In the genomic region with DNA sequence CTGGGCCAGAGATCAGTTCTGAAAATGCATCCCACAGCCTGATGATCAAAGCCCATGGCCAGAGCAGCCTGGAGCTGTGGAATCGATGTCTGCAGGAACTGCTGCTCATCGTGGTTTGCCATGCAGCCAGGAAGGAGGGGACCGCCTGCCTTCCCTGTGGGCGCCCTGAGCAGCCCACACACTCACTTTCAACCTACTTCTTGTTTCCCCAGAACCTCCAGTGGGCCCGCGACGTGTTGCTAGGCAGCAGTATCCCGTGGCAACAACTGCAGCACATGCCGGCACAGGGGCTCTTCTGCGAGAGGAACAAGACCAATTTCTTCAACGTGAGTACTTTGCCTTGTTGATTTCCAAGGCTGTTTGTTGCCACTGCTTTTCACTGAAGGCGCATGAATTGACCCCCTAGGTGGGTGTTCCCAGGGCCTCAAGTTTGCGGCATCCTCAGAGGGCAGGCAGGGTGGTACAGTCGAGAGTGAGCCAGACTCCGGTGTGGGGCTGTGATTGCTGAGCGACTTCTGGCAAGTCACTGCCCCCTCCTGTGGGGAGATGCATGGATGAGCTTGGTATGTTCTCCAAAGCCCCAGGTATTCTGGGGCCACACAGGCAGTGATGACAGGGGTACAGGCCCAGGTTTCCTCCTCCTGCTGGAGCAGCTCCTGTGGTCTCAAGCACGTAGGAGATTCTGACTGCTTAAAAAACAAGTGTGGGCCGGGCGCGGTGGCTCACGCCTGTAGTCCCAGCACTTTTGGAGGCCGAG, we compare ENCODE assay signal across 9 cellular contexts. TPM values are rescaled to one million over a fixed set of nuclear protein-coding genes. Genes with fewer than 3 reads are reported as not detected.
DNase-seq lines count a peak whose midpoint lies in the region; ATAC-seq and TF ChIP-seq lines count a peak whose summit lies in the region.
"Had no signal": no experiment of that assay in that cellular context is flagged by ENCODE, and none has a peak within 500 bp of the region (broad histone marks: within the 10 kb centered on the region; RNA-seq: fewer than 3 reads in every experiment).

No MANE protein-coding gene starts in this region.

- H3K4me1 Mint-ChIP-seq in activated naive CD4-positive, alpha-beta T cell treated with anti-CD3 and anti-CD28 coated beads, Interleukin-2, amount 50 U/mL, for 24 hours = peaks cover 25% of the 10 kb centered on the region
- H3K4me1 Mint-ChIP-seq in naive B cell = peaks cover 9 to 21% (median 13%) of the 10 kb centered on the region in 3 donors

- TF ChIP-seq CTCF in mammary epithelial cell (conservative IDR thresholded peaks at IDR 0.05 in 1 of 2, IDR thresholded peaks at IDR 0.05 in 1 of 2; ENCODE audit: extremely low read depth in 1 of 2, insufficient read depth in 1 of 2, low read depth in 1 of 2, low read length in 2 of 2) (no peak), right lobe of liver (IDR thresholded peaks at IDR 0.05) (no peak)

- H3K9me3 ChIP-seq in mammary epithelial cell (replicated peaks; ENCODE audit: insufficient read depth, low read length) (no peaks in the 10 kb centered on the region), right lobe of liver (no peaks in the 10 kb centered on the region)
- H3K9me3 ChIP-seq: body of pancreas had no signal

- no peaks in the 10 kb centered on the region for H3K27me3 Mint-ChIP-seq in activated naive CD4-positive, alpha-beta T cell treated with anti-CD3 and anti-CD28 coated beads, Interleukin-2, amount 50 U/mL, for 24 hours
- no peaks in the 10 kb centered on the region for H3K27me3 Mint-ChIP-seq in naive B cell

- in situ Hi-C loops in mammary epithelial cell (cut with MboI; ENCODE audit: low sequenced_read_pairs in 2 of 2) = no loop called here

- H3K79me2 ChIP-seq in mammary epithelial cell (ENCODE audit: insufficient read depth, low read length) = no peaks in the 10 kb centered on the region

- no peaks in the 10 kb centered on the region for H3K9me3 Mint-ChIP-seq in activated naive CD4-positive, alpha-beta T cell treated with anti-CD3 and anti-CD28 coated beads, Interleukin-2, amount 50 U/mL, for 24 hours
- no peaks in the 10 kb centered on the region for H3K9me3 Mint-ChIP-seq in naive B cell

- intact Hi-C loops in mammary epithelial cell (cut with micrococcal nuclease) = no loop called here
- intact Hi-C loops in right lobe of liver (cut with DNase I) = no loop called here

- H3K4me1 ChIP-seq in mammary epithelial cell (ENCODE audit: insufficient read depth, low read length) = no peaks in the 10 kb centered on the region
- H3K4me1 ChIP-seq in right lobe of liver = no peaks in the 10 kb centered on the region
- H3K4me1 ChIP-seq: body of pancreas had no signal

- CTCF ChIA-PET in mammary epithelial cell (lab: Charles Lee; ENCODE audit: low non-redundant PET) = no interaction called here

- WGBS in mammary epithelial cell (ENCODE audit: low coverage, missing lambda C conversion rate) = 97% methylated on average over 18 of the region's 22 CpGs
- WGBS in right lobe of liver (ENCODE audit: insufficient coverage, low coverage, low lambda C conversion rate, missing lambda C conversion rate) = 79% methylated on average over 12 of the region's 22 CpGs

- ATAC-seq in naive B cell (ENCODE audit: low read depth in 2 of 2) (peak; percentile 94 to 97), right lobe of liver (no peak)
- ATAC-seq: body of pancreas had no signal

- no peak overlapping the region for H3K4me3 ChIP-seq in mammary epithelial cell (replicated peaks in 1 of 3; ENCODE audit: insufficient read depth in 1 of 3, low read depth in 2 of 3, low read length in 3 of 3)
- no peak overlapping the region for H3K4me3 ChIP-seq in right lobe of liver
- H3K4me3 ChIP-seq: body of pancreas had no signal

- H3K27me3 ChIP-seq in mammary epithelial cell (ENCODE audit: insufficient read depth, low read length) = no peaks in the 10 kb centered on the region
- no peaks in the 10 kb centered on the region for H3K27me3 ChIP-seq in right lobe of liver
- H3K27me3 ChIP-seq: body of pancreas had no signal

- no peak overlapping the region for H3K4me2 ChIP-seq in mammary epithelial cell (ENCODE audit: insufficient read depth, low read depth, low read length)

- DNase-seq in T-helper 22 cell (ENCODE audit: low read depth) (peak; percentile 20), naive B cell (peak; percentile 71), mammary epithelial cell (no peak), NCI-H2107 treated with DMSO at 0.1 percent for 48 hours (lab: John Stamatoyannopoulos, UW; ENCODE audit: unreplicated experiment) (no peak), right lobe of liver (no peak), DMS153 (lab: John Stamatoyannopoulos, UW) (no peak)
- peak; percentile 71 to 87 (median 82) for DNase-seq in stimulated activated naive CD4-positive, alpha-beta T cell (lab: John Stamatoyannopoulos, UW)

- peak overlapping the region; percentile 4 for H3K4me3 Mint-ChIP-seq in activated naive CD4-positive, alpha-beta T cell treated with anti-CD3 and anti-CD28 coated beads, Interleukin-2, amount 50 U/mL, for 24 hours
- H3K4me3 Mint-ChIP-seq in naive B cell = peak overlapping the region in 1 of 8 donors; percentile 8

- no peak overlapping the region for H3K9ac ChIP-seq in mammary epithelial cell (ENCODE audit: insufficient read depth, low read length)

- BruUV-seq in mammary epithelial cell (replicated peaks; lab: Mats Ljungman, UMichigan) = no TSS peak

- no peak overlapping the region for H2AFZ ChIP-seq in mammary epithelial cell (ENCODE audit: low read depth, low read length)

- H4K20me1 ChIP-seq in mammary epithelial cell (ENCODE audit: insufficient read depth, low read length) = no peaks in the 10 kb centered on the region

- no peak for TF ChIP-seq POLR2A in right lobe of liver (IDR thresholded peaks at IDR 0.05)

- dilution Hi-C loops in mammary epithelial cell (cut with HindIII; ENCODE audit: low sequenced_read_pairs) = no loop called here

- H3K36me3 ChIP-seq in mammary epithelial cell (ENCODE audit: insufficient read depth, low read length) (peaks cover 2% of the 10 kb centered on the region), right lobe of liver (peaks cover 0 to 4% (median 0%) of the 10 kb centered on the region in 4 donors)

- peaks cover 4% of the 10 kb centered on the region for H3K36me3 Mint-ChIP-seq in activated naive CD4-positive, alpha-beta T cell treated with anti-CD3 and anti-CD28 coated beads, Interleukin-2, amount 50 U/mL, for 24 hours
- peaks cover 0 to 7% of the 10 kb centered on the region in 2 donors for H3K36me3 Mint-ChIP-seq in naive B cell

- peak overlapping the region; percentile 46 for H3K27ac Mint-ChIP-seq in activated naive CD4-positive, alpha-beta T cell treated with anti-CD3 and anti-CD28 coated beads, Interleukin-2, amount 50 U/mL, for 24 hours
- peak overlapping the region in 5 of 6 donors; percentile 42 to 94 (median 67) for H3K27ac Mint-ChIP-seq in naive B cell

- H3K27ac ChIP-seq in mammary epithelial cell (ENCODE audit: insufficient read depth, low read depth, low read length) (no peak overlapping the region), right lobe of liver (no peak overlapping the region)
- H3K27ac ChIP-seq: body of pancreas had no signal

RNA-seq across cellular contexts. Expression of a gene that starts 47.0 kb away (rescaled TPM):
- polyA plus RNA-seq in naive B cell (ENCODE audit: low read depth in 6 of 6) (under 1 TPM in 1 of 6 donors, not detected in 5; 0.09 TPM), mammary epithelial cell (0.22 TPM)
- total RNA-seq in mammary epithelial cell (1 to 10 TPM; 1.0 to 2.8 TPM), right lobe of liver (1 to 10 TPM in 4 of 6 experiments, under 1 TPM in 2; 0.61 to 6.8 (median 2.0) TPM)
- polyA minus RNA-seq in mammary epithelial cell = 0.10 TPM

Comparison
In these comparisons a context has a peak if more than half of its experiments do, and no peak if none do; other contexts are left out.
1. DNase-seq: peak in T-helper 22 cell (single experiment), naive B cell (single experiment) and stimulated activated naive CD4-positive, alpha-beta T cell (6 of 6); none in mammary epithelial cell (single experiment), NCI-H2107 treated with DMSO at 0.1 percent for 48 hours (single experiment), right lobe of liver (0 of 3) and DMS153 (single experiment).
2. ATAC-seq: peak in naive B cell (2 of 2); none in right lobe of liver (0 of 4).